Comparison of ENCODE assay signal across 13 cellular contexts in the genomic region with DNA sequence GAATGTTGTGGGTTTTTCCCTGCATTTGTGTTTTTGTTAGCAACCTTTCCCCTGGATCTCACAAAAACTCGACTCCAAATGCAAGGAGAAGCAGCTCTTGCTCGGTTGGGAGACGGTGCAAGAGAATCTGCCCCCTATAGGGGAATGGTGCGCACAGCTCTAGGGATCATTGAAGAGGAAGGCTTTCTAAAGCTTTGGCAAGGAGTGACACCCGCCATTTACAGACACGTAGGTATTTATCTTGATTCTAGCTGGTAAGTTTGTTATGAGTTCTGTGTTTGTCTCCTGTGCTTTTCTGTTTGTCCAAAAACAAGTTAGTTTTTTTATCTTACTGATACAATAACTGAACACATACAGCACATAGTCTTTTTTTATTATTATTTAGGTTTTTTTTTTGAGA. TPM values are rescaled to one million over a fixed set of nuclear protein-coding genes. Genes with fewer than 3 reads are reported as not detected.
A peak's percentile ranks its signal among the peaks of the same experiment; 100 is the strongest.
DNase-seq lines count a peak whose midpoint lies in the region; ATAC-seq and TF ChIP-seq lines count a peak whose summit lies in the region.
"Had no signal": no experiment of that assay in that cellular context is flagged by ENCODE, and none has a peak within 500 bp of the region (broad histone marks: within the 10 kb centered on the region; RNA-seq: fewer than 3 reads in every experiment).

No MANE protein-coding gene starts in this region.

- no peak overlapping the region for H3K4me3 Mint-ChIP-seq in WTC11

- DNase-seq in BJ (ENCODE audit: low read depth) (no peak), HEK293T (ENCODE audit: extremely low spot score) (peak; percentile 69), WTC11 (ENCODE audit: low spot score) (peak; percentile 78), inferior parietal cortex (ENCODE audit: extremely low spot score) (peak; percentile 20), NCI-H1694 (lab: John Stamatoyannopoulos, UW) (no peak), NOMO-1 treated with DMSO at 0.1 percent for 48 hours (lab: John Stamatoyannopoulos, UW; ENCODE audit: unreplicated experiment) (no peak)
- DNase-seq: activated naive CD4-positive, alpha-beta T cell; EL; stimulated activated CD4-positive, alpha-beta T cell treated with anti-CD3 and anti-CD28 coated beads, Interleukin-4, amount 100 ng/mL, for 24 hours; upper lobe of left lung had no signal

- H3K27me3 ChIP-seq in BJ (ENCODE audit: control insufficient read depth, insufficient read depth, low read length): peaks cover 3% of the 10 kb centered on the region; the same call in 1 of the 2 replicates
- H3K27me3 ChIP-seq: upper lobe of left lung had no signal

- no peak overlapping the region for H3K4me3 ChIP-seq in BJ (ENCODE audit: low read depth, low read length)
- H3K4me3 ChIP-seq: upper lobe of left lung had no signal

- CTCF ChIA-PET in BJ (lab: Yijun Ruan, JAX): interaction anchor here (1.2 to 1.3 kb wide), 2 partner anchors 9 to 14 kb away, joined by 3 to 4 read pairs; no protein-coding TSS in a partner anchor
- CTCF ChIA-PET in HEK293T (lab: Yijun Ruan, JAX): interaction anchor here (0.5 to 2.0 kb wide), 11 partner anchors 10 to 390 kb away, joined by 3 to 6 read pairs (median 4); no protein-coding TSS in a partner anchor
- CTCF ChIA-PET in WTC11 (lab: Charles Lee): interaction anchor here (0.5 to 2.3 kb wide), 45 partner anchors 11 to 642 kb away, joined by 3 to 31 read pairs (median 4); partner anchors contain the start of genes ANKRD66, PLA2G7, RCAN2 and TDRD6

- H3K36me3 ChIP-seq in BJ (ENCODE audit: control insufficient read depth, insufficient read depth, low read length): no peaks in the 10 kb centered on the region

- POLR2A ChIA-PET in BJ (lab: Charles Lee): no interaction called here
- POLR2A ChIA-PET in HEK293T (lab: Yijun Ruan, JAX): no interaction called here
- POLR2A ChIA-PET in WTC11 (lab: Charles Lee): interaction anchor here (0.5 to 0.8 kb wide), 4 partner anchors 164 to 526 kb away, joined by 3 to 4 read pairs (median 3); partner anchors contain the start of genes ENPP4 and RCAN2

- H3K27me3 Mint-ChIP-seq in WTC11 (ENCODE audit: low read depth): peaks cover 23% of the 10 kb centered on the region

- peak; percentile 32; the same call in 1 of the 2 replicates for TF ChIP-seq CTCF in BJ (IDR thresholded peaks at IDR 0.05; ENCODE audit: insufficient read depth, low read depth, low read length)
- TF ChIP-seq CTCF in WTC11 (IDR thresholded peaks at IDR 0.05): peak; percentile 50

- H3K27ac Mint-ChIP-seq in WTC11: no peak overlapping the region

- no peaks in the 10 kb centered on the region for H3K36me3 Mint-ChIP-seq in WTC11

- ATAC-seq in WTC11 (peak; percentile 55), GM21423 (IDR thresholded peaks at IDR 0.05; ENCODE audit: unreplicated experiment) (no peak), GM19351 (IDR thresholded peaks at IDR 0.05; ENCODE audit: unreplicated experiment) (no peak)

- H3K4me1 Mint-ChIP-seq in WTC11: peaks cover 18% of the 10 kb centered on the region

- no peaks in the 10 kb centered on the region for H3K9me3 Mint-ChIP-seq in WTC11

TF ChIP-seq in HEK293T, 16 proteins besides CTCF, POLR2A, EP300 and RAD21:
- TF ChIP-seq CTBP1 (IDR thresholded peaks at IDR 0.05; ENCODE audit: borderline replicate concordance) (no peak), SUZ12 (IDR thresholded peaks at IDR 0.05) (no peak), HDGF (IDR thresholded peaks at IDR 0.05; ENCODE audit: borderline replicate concordance) (no peak), L3MBTL2 (conservative IDR thresholded peaks at IDR 0.05) (no peak), BHLHE40 (IDR thresholded peaks at IDR 0.05; ENCODE audit: borderline replicate concordance) (no peak), ZNF384 (IDR thresholded peaks at IDR 0.05) (no peak), ARNT (IDR thresholded peaks at IDR 0.05) (no peak), PKNOX1 (IDR thresholded peaks at IDR 0.05) (peak; percentile 70)
TF ChIP-seq in HEK293T: peak in this region for 1.

TF ChIP-seq in WTC11, 78 proteins besides CTCF, POLR2A, EP300 and RAD21:
- TF ChIP-seq SMAD3 (CRISPR knock-in tag; IDR thresholded peaks at IDR 0.05; ENCODE audit: borderline replicate concordance) (no peak), ZNF396 (CRISPR knock-in tag; IDR thresholded peaks at IDR 0.05; ENCODE audit: borderline replicate concordance) (no peak), ZNF512 (CRISPR knock-in tag; IDR thresholded peaks at IDR 0.05; ENCODE audit: borderline replicate concordance) (no peak), NR1H2 (CRISPR knock-in tag; IDR thresholded peaks at IDR 0.05) (no peak), ATF3 (CRISPR knock-in tag; conservative IDR thresholded peaks at IDR 0.05) (no peak), GABPB1 (CRISPR knock-in tag; IDR thresholded peaks at IDR 0.05) (no peak)

RNA-seq across cellular contexts. Expression of gene SLC25A27, which starts 3.0 kb away (rescaled TPM):
- polyA plus RNA-seq in BJ (2011; rRNA removed): 1.6 and 3.9 TPM in 2 replicates
- 0.24 and 1.1 TPM in 2 replicates for polyA minus RNA-seq in BJ (2011; rRNA and poly(A)+ RNA removed)
- 10.9 to 17.1 TPM (median 16.4 TPM) in 3 replicates for total RNA-seq in WTC11 (2021)
- total RNA-seq: T-helper 2 cell treated with Interferon-gamma antibody and Interleukin-4, amounts not matched to agents 100 ng/mL and 5 ng/mL, for 36 hours had no signal

RNA-seq across cellular contexts. Expression of gene CYP39A1, which starts 3.2 kb away (rescaled TPM):
- polyA plus RNA-seq in BJ (2011; rRNA removed): 0.05 TPM in 1 of 2 replicates, not detected in the other
- polyA minus RNA-seq in BJ (2011; rRNA and poly(A)+ RNA removed): not detected in 2 replicates
- total RNA-seq in WTC11 (2021): 1.3 to 1.6 TPM (median 1.6 TPM) in 3 replicates
- total RNA-seq: T-helper 2 cell treated with Interferon-gamma antibody and Interleukin-4, amounts not matched to agents 100 ng/mL and 5 ng/mL, for 36 hours had no signal

RNA-seq across cellular contexts. Expression of gene TDRD6, which starts 31.9 kb away (rescaled TPM):
- polyA plus RNA-seq in BJ (2011; rRNA removed): not detected in 2 replicates
- polyA minus RNA-seq in BJ (2011; rRNA and poly(A)+ RNA removed): not detected in 2 replicates
- 0.04 to 0.07 TPM in 2 of 3 replicates, not detected in the other for total RNA-seq in WTC11 (2021)
- total RNA-seq: T-helper 2 cell treated with Interferon-gamma antibody and Interleukin-4, amounts not matched to agents 100 ng/mL and 5 ng/mL, for 36 hours had no signal

Comparison
In these comparisons a context has a peak if more than half of its experiments do, and no peak if none do; other contexts are left out.
1. DNase-seq: peak in HEK293T (single experiment), WTC11 (single experiment) and inferior parietal cortex (single experiment); none in BJ (single experiment), NCI-H1694 (single experiment) and NOMO-1 treated with DMSO at 0.1 percent for 48 hours (single experiment).